In the genomic region with DNA sequence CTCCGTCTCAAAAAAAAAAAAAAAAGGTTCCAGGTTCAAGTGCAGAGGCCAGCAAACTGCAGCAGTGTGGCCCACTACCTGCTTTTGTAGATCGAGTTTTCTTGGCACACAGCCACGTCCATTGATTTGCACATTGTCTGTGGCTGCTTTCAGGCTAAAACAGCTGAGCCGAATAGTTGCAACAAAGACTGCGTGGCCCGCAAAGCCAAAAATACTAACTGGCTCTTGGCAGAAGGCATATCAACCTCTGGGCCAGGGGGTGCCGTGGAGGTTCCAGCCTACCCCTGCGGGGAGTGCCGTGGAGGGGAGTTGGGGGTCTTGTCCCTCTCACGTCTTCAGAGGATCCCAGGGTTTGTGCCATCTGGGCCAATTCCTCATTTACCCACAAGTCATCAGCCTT, we compare ENCODE assay signal across 16 cellular contexts.
"Had no signal": no experiment of that assay in that cellular context is flagged by ENCODE, and none has a peak within 500 bp of the region (broad histone marks: within the 10 kb centered on the region; RNA-seq: fewer than 3 reads in every experiment).

No MANE protein-coding gene starts in this region.

- H3K27me3 Mint-ChIP-seq: activated CD4-positive, alpha-beta T cell treated with anti-CD3 and anti-CD28 coated beads, Interleukin-2, amount 10 ng/mL, durations not matched to agents 24 days and 14 days; activated naive CD4-positive, alpha-beta T cell treated with anti-CD3 and anti-CD28 coated beads, Interleukin-2, amount 10 ng/mL, durations not matched to agents 7 days and 5 days had no signal

- H3K27ac Mint-ChIP-seq: activated CD4-positive, alpha-beta T cell treated with anti-CD3 and anti-CD28 coated beads, Interleukin-2, amount 10 ng/mL, durations not matched to agents 24 days and 14 days; activated naive CD4-positive, alpha-beta T cell treated with anti-CD3 and anti-CD28 coated beads, Interleukin-2, amount 10 ng/mL, durations not matched to agents 7 days and 5 days; activated T-helper 2 cell treated with anti-CD3 and anti-CD28 coated beads, Interferon-gamma antibody, Interleukin-2, Interleukin-4, amounts not matched to agents 10 μg/mL and 5 μg/mL and 100 μg/mL, durations not matched to agents 14 hours and 24 hours and 36 hours; dendritic cell treated with granulocyte-macrophage colony-stimulating factor and Interleukin-4, amounts not matched to agents 40 ng/mL and 50 ng/mL, for 4 days; naive thymus-derived CD4-positive, alpha-beta T cell; neural progenitor cell; T-helper 17 cell had no signal

- H3K9me3 Mint-ChIP-seq: activated T-cell treated with anti-CD3 and anti-CD28 coated beads, Interleukin-2, amount 50 U/mL, for 4 hours; activated T-helper 2 cell treated with anti-CD3 and anti-CD28 coated beads, Interferon-gamma antibody, Interleukin-2, Interleukin-4, amounts not matched to agents 10 μg/mL and 5 μg/mL and 100 μg/mL, durations not matched to agents 14 hours and 24 hours and 36 hours had no signal

- DNase-seq: activated CD4-positive, alpha-beta T cell treated with anti-CD3 and anti-CD28 coated beads, Interleukin-2, amount 10 ng/mL, durations not matched to agents 24 days and 14 days; activated CD8-positive, alpha-beta memory T cell treated with anti-CD3 and anti-CD28 coated beads, Interleukin-2, amount 50 U/mL, for 48 hours; activated naive CD4-positive, alpha-beta T cell treated with anti-CD3 and anti-CD28 coated beads, Interleukin-2, amount 10 ng/mL, durations not matched to agents 7 days and 5 days; activated T-cell treated with anti-CD3 and anti-CD28 coated beads, Interleukin-2, amount 50 U/mL, for 4 hours; amygdala; effector CD4-positive, alpha-beta T cell; left colon; naive thymus-derived CD4-positive, alpha-beta T cell; stimulated activated CD4-positive, alpha-beta T cell treated with anti-CD3 and anti-CD28 coated beads, Interleukin-4, amount 100 ng/mL, for 24 hours; stimulated activated naive CD8-positive, alpha-beta T cell treated with anti-CD3 and anti-CD28 coated beads, Interleukin-15, Interleukin-2, amounts not matched to agents 100 U/mL and 50 U/mL, for 24 hours; SW 1271; T-helper 17 cell had no signal

- H3K36me3 Mint-ChIP-seq: activated naive CD4-positive, alpha-beta T cell treated with anti-CD3 and anti-CD28 coated beads, Interleukin-2, amount 10 ng/mL, durations not matched to agents 7 days and 5 days; naive thymus-derived CD4-positive, alpha-beta T cell; neural progenitor cell had no signal

- H3K4me3 Mint-ChIP-seq: activated CD4-positive, alpha-beta T cell treated with anti-CD3 and anti-CD28 coated beads, Interleukin-2, amount 10 ng/mL, durations not matched to agents 24 days and 14 days; activated naive CD4-positive, alpha-beta T cell treated with anti-CD3 and anti-CD28 coated beads, Interleukin-2, amount 10 ng/mL, durations not matched to agents 7 days and 5 days; activated T-cell treated with anti-CD3 and anti-CD28 coated beads, Interleukin-2, amount 50 U/mL, for 4 hours; dendritic cell treated with granulocyte-macrophage colony-stimulating factor and Interleukin-4, amounts not matched to agents 40 ng/mL and 50 ng/mL, for 4 days; naive thymus-derived CD4-positive, alpha-beta T cell; neural progenitor cell; T-helper 17 cell had no signal

- ATAC-seq: activated T-cell treated with anti-CD3 and anti-CD28 coated beads, Interleukin-2, amount 50 U/mL, for 4 hours; heart left ventricle; left colon; naive thymus-derived CD4-positive, alpha-beta T cell; stimulated activated naive CD8-positive, alpha-beta T cell treated with anti-CD3 and anti-CD28 coated beads, Interleukin-15, Interleukin-2, amounts not matched to agents 100 U/mL and 50 U/mL, for 24 hours; T-helper 17 cell had no signal

- H3K4me1 Mint-ChIP-seq: activated CD4-positive, alpha-beta T cell treated with anti-CD3 and anti-CD28 coated beads, Interleukin-2, amount 10 ng/mL, durations not matched to agents 24 days and 14 days; activated naive CD4-positive, alpha-beta T cell treated with anti-CD3 and anti-CD28 coated beads, Interleukin-2, amount 10 ng/mL, durations not matched to agents 7 days and 5 days; naive thymus-derived CD4-positive, alpha-beta T cell had no signal
